ENCODE assay signal across 8 cellular contexts in the genomic region with DNA sequence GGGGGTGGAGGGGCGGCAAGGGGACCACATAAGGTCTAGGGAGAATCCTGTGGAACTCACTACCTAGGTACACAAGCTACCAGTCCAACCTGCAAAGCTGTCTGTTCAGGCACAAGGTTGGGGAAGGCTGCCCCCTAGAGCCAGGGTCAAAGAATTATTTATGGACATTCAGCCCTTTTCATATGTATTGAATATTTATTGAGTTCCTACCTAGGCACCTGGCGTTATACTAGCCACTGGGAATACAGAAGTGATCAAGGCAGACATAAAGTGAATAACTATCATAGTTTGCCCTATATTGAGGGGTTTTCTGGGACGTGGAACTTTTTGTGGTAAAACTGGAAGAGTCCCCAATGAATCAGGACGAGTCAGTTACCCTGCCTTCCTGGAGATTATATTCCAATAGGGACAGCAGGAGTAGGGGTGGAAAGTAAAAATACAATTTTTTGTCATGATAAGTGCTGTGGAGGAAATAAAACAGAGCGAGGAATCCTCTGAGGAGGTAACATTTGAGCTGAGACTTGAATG. TPM values are rescaled to one million over a fixed set of nuclear protein-coding genes. Genes with fewer than 3 reads are reported as not detected.
DNase-seq lines count a peak whose midpoint lies in the region; ATAC-seq and TF ChIP-seq lines count a peak whose summit lies in the region.

No MANE protein-coding gene starts in this region.

- no peaks in the 10 kb centered on the region for H3K9me3 Mint-ChIP-seq in natural killer cell treated with Interleukin-12 subunit alpha and Interleukin-12 subunit beta and Interleukin-15 and Interleukin-18, amount 100 ng/mL, for 72 hours

- H3K27me3 ChIP-seq in tibial artery, result no peaks in the 10 kb centered on the region

- H3K36me3 ChIP-seq in tibial artery, result no peaks in the 10 kb centered on the region

- TF ChIP-seq CTCF in tibial artery (IDR thresholded peaks at IDR 0.05), result peak; percentile 55 to 62

- H3K4me1 ChIP-seq in tibial artery, result peaks cover 0 to 30% (median 5%) of the 10 kb centered on the region in 4 donors

- H3K4me1 Mint-ChIP-seq in natural killer cell treated with Interleukin-12 subunit alpha and Interleukin-12 subunit beta and Interleukin-15 and Interleukin-18, amount 100 ng/mL, for 72 hours (ENCODE audit: low read depth in 2 of 2), result peaks cover under 1 to 2% of the 10 kb centered on the region in 2 donors

- peak; percentile 45 to 60 for ATAC-seq in natural killer cell treated with Interleukin-12 subunit alpha and Interleukin-12 subunit beta and Interleukin-15 and Interleukin-18, amount 100 ng/mL, for 72 hours

- H3K27me3 Mint-ChIP-seq in natural killer cell treated with Interleukin-12 subunit alpha and Interleukin-12 subunit beta and Interleukin-15 and Interleukin-18, amount 100 ng/mL, for 72 hours, result peaks cover 0 to 5% of the 10 kb centered on the region in 2 donors

- H3K4me3 Mint-ChIP-seq in natural killer cell treated with Interleukin-12 subunit alpha and Interleukin-12 subunit beta and Interleukin-15 and Interleukin-18, amount 100 ng/mL, for 72 hours, result no peak overlapping the region

- peak; percentile 71 for DNase-seq in activated gamma-delta T cell treated with Interleukin-2 at 50 U/mL for 16 hours
- no peak for DNase-seq in activated gamma-delta T cell (lab: John Stamatoyannopoulos, UW)
- DNase-seq in NCI-H2029 (lab: John Stamatoyannopoulos, UW), result peak; percentile 38
- peak; percentile 71 for DNase-seq in activated CD4-positive, alpha-beta T cell treated with anti-CD3 and anti-CD28 coated beads, Interleukin-2, amount 50 U/mL, for 1 hour
- DNase-seq in effector CD8-positive, alpha-beta T cell (lab: John Stamatoyannopoulos, UW), result peak; percentile 43
- DNase-seq in natural killer cell treated with Interleukin-12 subunit alpha and Interleukin-12 subunit beta and Interleukin-15 and Interleukin-18, amount 100 ng/mL, for 72 hours (ENCODE audit: low spot score), result no peak
- DNase-seq in tibial artery, result no peak
- DNase-seq in AG08395 (ENCODE audit: low spot score), result no peak

- no peaks in the 10 kb centered on the region for H3K36me3 Mint-ChIP-seq in natural killer cell treated with Interleukin-12 subunit alpha and Interleukin-12 subunit beta and Interleukin-15 and Interleukin-18, amount 100 ng/mL, for 72 hours

- H3K4me3 ChIP-seq in tibial artery, result no peak overlapping the region

- H3K27ac ChIP-seq in tibial artery, result no peak overlapping the region

- H3K27ac Mint-ChIP-seq in natural killer cell treated with Interleukin-12 subunit alpha and Interleukin-12 subunit beta and Interleukin-15 and Interleukin-18, amount 100 ng/mL, for 72 hours, result no peak overlapping the region

- intact Hi-C loops in tibial artery (cut with DNase I; ENCODE audit: low total_unique reads), result no loop called here

- no peaks in the 10 kb centered on the region for H3K9me3 ChIP-seq in tibial artery

RNA-seq across cellular contexts. Expression of a gene that starts 5.8 kb away (rescaled TPM):
- total RNA-seq in natural killer cell treated with Interleukin-12 subunit alpha and Interleukin-12 subunit beta and Interleukin-15 and Interleukin-18, amount 100 ng/mL, for 72 hours, result 1 to 10 TPM; 5.1 to 9.8 TPM

RNA-seq across cellular contexts. Expression of a gene that starts 8.6 kb away (rescaled TPM):
- total RNA-seq in natural killer cell treated with Interleukin-12 subunit alpha and Interleukin-12 subunit beta and Interleukin-15 and Interleukin-18, amount 100 ng/mL, for 72 hours, result under 1 TPM; 0.19 to 0.25 TPM

RNA-seq across cellular contexts. Expression of a gene that starts 42.0 kb away (rescaled TPM):
- total RNA-seq in natural killer cell treated with Interleukin-12 subunit alpha and Interleukin-12 subunit beta and Interleukin-15 and Interleukin-18, amount 100 ng/mL, for 72 hours, result not detected

RNA-seq across cellular contexts. Expression of a gene that starts 52.4 kb away (rescaled TPM):
- total RNA-seq in natural killer cell treated with Interleukin-12 subunit alpha and Interleukin-12 subunit beta and Interleukin-15 and Interleukin-18, amount 100 ng/mL, for 72 hours, result 100 to 1,000 TPM; 127 to 176 TPM

Comparison
In these comparisons a context has a peak if more than half of its experiments do, and no peak if none do; other contexts are left out.
1. DNase-seq: peak in activated gamma-delta T cell treated with Interleukin-2 at 50 U/mL for 16 hours (single experiment), NCI-H2029 (single experiment), activated CD4-positive, alpha-beta T cell treated with anti-CD3 and anti-CD28 coated beads, Interleukin-2, amount 50 U/mL, for 1 hour (single experiment) and effector CD8-positive, alpha-beta T cell (single experiment); none in activated gamma-delta T cell (single experiment), natural killer cell treated with Interleukin-12 subunit alpha and Interleukin-12 subunit beta and Interleukin-15 and Interleukin-18, amount 100 ng/mL, for 72 hours (single experiment), tibial artery (0 of 2) and AG08395 (single experiment).